Comparison of ENCODE assay signal across 7 cellular contexts in the genomic region with DNA sequence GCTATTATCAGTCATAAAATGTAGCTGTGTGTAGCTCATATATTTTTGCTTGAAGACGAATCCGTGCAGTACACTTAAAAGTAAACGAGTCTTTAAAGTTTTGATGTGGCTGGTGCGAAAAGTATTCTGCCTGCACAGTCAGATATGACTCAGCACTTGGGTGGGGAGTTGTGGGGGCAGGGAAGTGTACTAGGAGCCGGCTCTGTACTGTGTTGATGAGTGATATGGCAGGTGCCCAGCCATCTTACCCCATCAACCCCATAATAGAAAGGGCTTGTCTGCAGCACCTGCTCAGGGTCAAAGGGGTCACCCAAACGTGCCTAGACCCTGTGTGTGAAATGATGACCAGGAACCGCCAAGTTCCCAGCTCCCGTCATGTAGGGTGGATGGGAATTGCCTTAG. TPM values are rescaled to one million over a fixed set of nuclear protein-coding genes. Genes with fewer than 3 reads are reported as not detected.
DNase-seq lines count a peak whose midpoint lies in the region; ATAC-seq and TF ChIP-seq lines count a peak whose summit lies in the region.

No MANE protein-coding gene starts in this region.

- TF ChIP-seq POLR2A in gastrocnemius medialis (IDR thresholded peaks at IDR 0.05), result no peak

- ATAC-seq in GM18868 (IDR thresholded peaks at IDR 0.05; ENCODE audit: unreplicated experiment) (peak; percentile 95), HG03342 (IDR thresholded peaks at IDR 0.05; ENCODE audit: unreplicated experiment) (peak; percentile 70), gastrocnemius medialis (peak; percentile 90 to 96), HG02884 (IDR thresholded peaks at IDR 0.05; ENCODE audit: unreplicated experiment) (no peak)
- peak; percentile 98 for ATAC-seq in activated CD4-positive, CD25-positive, alpha-beta regulatory T cell treated with anti-CD3 and anti-CD28 coated beads, Interleukin-2, amount 50 U/mL, for 24 hours

- peak; percentile 73 for DNase-seq in choroid plexus epithelial cell (ENCODE audit: low read depth)
- DNase-seq in gastrocnemius medialis, result peak; percentile 45 to 85
- no peak for DNase-seq in effector CD4-positive, alpha-beta T cell

- TF ChIP-seq CTCF in choroid plexus epithelial cell (conservative IDR thresholded peaks at IDR 0.05; ENCODE audit: low read depth, low read length) (no peak), gastrocnemius medialis (IDR thresholded peaks at IDR 0.05 in 4 of 5, conservative IDR thresholded peaks at IDR 0.05 in 1 of 5) (no peak)

- intact Hi-C loops in gastrocnemius medialis (cut with DNase I; ENCODE audit: low total_unique reads), result loop anchor here (2.0 kb wide), 1 partner anchor 48 kb away; the partner anchor contains the start of gene BCL2L11

- H3K4me3 ChIP-seq in choroid plexus epithelial cell (ENCODE audit: low read depth, low read length), result no peak overlapping the region
- H3K4me3 ChIP-seq in gastrocnemius medialis, result no peak overlapping the region

- H3K9me3 ChIP-seq in gastrocnemius medialis, result no peaks in the 10 kb centered on the region

- H3K27ac ChIP-seq in gastrocnemius medialis, result peak overlapping the region; percentile 3 to 50 (median 16)

- H3K36me3 ChIP-seq in gastrocnemius medialis, result peaks cover 0 to 11% of the 10 kb centered on the region in 2 donors

- H3K27me3 ChIP-seq in gastrocnemius medialis, result no peaks in the 10 kb centered on the region

- in situ Hi-C loops in gastrocnemius medialis (cut with MboI; ENCODE audit: low sequenced_read_pairs in 4 of 4), result no loop called here

- H3K4me1 ChIP-seq in gastrocnemius medialis, result peaks cover 8 to 25% of the 10 kb centered on the region in 2 donors

RNA-seq across cellular contexts. Expression of gene BCL2L11, which starts 47.8 kb away (rescaled TPM):
- 10 to 100 TPM in 2 of 4 donors, 1 to 10 TPM in 2; 4.8 to 18.8 (median 13.7) TPM for total RNA-seq in gastrocnemius medialis
